ENCODE assay signal across 25 cellular contexts in genomic region chr11:120200677-120201076, GRCh38. TPM values are rescaled to one million over a fixed set of nuclear protein-coding genes. Genes with fewer than 3 reads are reported as not detected.
"Had no signal": no experiment of that assay in that cellular context is flagged by ENCODE, and none has a peak within 500 bp of the region (broad histone marks: within the 10 kb centered on the region; RNA-seq: fewer than 3 reads in every experiment).

No MANE protein-coding gene starts in this region.

- H3K9me3 ChIP-seq: gastrocnemius medialis, lower lobe of right lung, psoas muscle, suprapubic skin, transverse colon had no signal

- DNase-seq: dorsolateral prefrontal cortex; effector CD4-positive, alpha-beta T cell; foreskin fibroblast; gastrocnemius medialis; head of caudate nucleus; left ventricle myocardium superior; lower lobe of right lung; natural killer cell; stimulated activated CD4-positive, alpha-beta T cell treated with anti-CD3 and anti-CD28 coated beads, Interleukin-12 subunit alpha, Interleukin-12 subunit beta, amount 100 ng/mL, for 4 hours; stimulated activated CD4-positive, alpha-beta T cell treated with anti-CD3 and anti-CD28 coated beads, Interleukin-1b, Interleukin-23, amount 100 ng/mL, for 48 hours; stimulated activated CD4-positive, alpha-beta T cell treated with anti-CD3 and anti-CD28 coated beads, Interleukin-4, amount 100 ng/mL, for 1 hour; stimulated activated CD8-positive, alpha-beta memory T cell treated with anti-CD3 and anti-CD28 coated beads, Interleukin-4, amount 100 ng/mL, for 48 hours; stimulated activated naive CD4-positive, alpha-beta T cell; stimulated activated naive CD8-positive, alpha-beta T cell treated with anti-CD3 and anti-CD28 coated beads, Interleukin-15, amount 100 ng/mL, for 72 hours; transverse colon had no signal

- H3K4me2 ChIP-seq: neural progenitor cell had no signal

- H2AFZ ChIP-seq: neural progenitor cell had no signal

- ATAC-seq: esophagus mucosa; gastrocnemius medialis; left ventricle myocardium superior; lower lobe of right lung; natural killer cell; psoas muscle; right cardiac atrium; stimulated activated naive CD8-positive, alpha-beta T cell treated with anti-CD3 and anti-CD28 coated beads, Interleukin-15, amount 100 ng/mL, for 72 hours had no signal

- H3K27ac ChIP-seq: dorsolateral prefrontal cortex, epithelial cell of prostate, gastrocnemius medialis, lower lobe of right lung, neural progenitor cell, psoas muscle, skin epidermis, suprapubic skin had no signal

- H3K4me3 ChIP-seq: dorsolateral prefrontal cortex, gastrocnemius medialis, lower lobe of right lung, neural progenitor cell, psoas muscle, skin epidermis, suprapubic skin, transverse colon had no signal

- H3K36me3 ChIP-seq: gastrocnemius medialis, lower lobe of right lung, neural progenitor cell, suprapubic skin, transverse colon had no signal

- H3K4me1 ChIP-seq: lower lobe of right lung, psoas muscle had no signal

- H3K27me3 ChIP-seq: gastrocnemius medialis, suprapubic skin, transverse colon had no signal

RNA-seq across cellular contexts. Expression of gene POU2F3, which starts 39.3 kb away (rescaled TPM):
- total RNA-seq: gastrocnemius medialis, glomerular endothelial cell, left ventricle myocardium superior, mononuclear cell, natural killer cell, osteocyte, psoas muscle had no signal
